ENCODE assay signal across 15 cellular contexts in genomic region chr16:11394593-11394960, GRCh38. TPM values are rescaled to one million over a fixed set of nuclear protein-coding genes. Genes with fewer than 3 reads are reported as not detected.
DNase-seq lines count a peak whose midpoint lies in the region; ATAC-seq and TF ChIP-seq lines count a peak whose summit lies in the region.
"Had no signal": no experiment of that assay in that cellular context is flagged by ENCODE, and none has a peak within 500 bp of the region (broad histone marks: within the 10 kb centered on the region; RNA-seq: fewer than 3 reads in every experiment).

No MANE protein-coding gene starts in this region.

- H3K9me3 Mint-ChIP-seq in natural killer cell treated with Interleukin-12 subunit alpha and Interleukin-12 subunit beta and Interleukin-15 and Interleukin-18, amount 100 ng/mL, for 72 hours = no peaks in the 10 kb centered on the region
- H3K9me3 Mint-ChIP-seq: CD8-positive, alpha-beta memory T cell; H9 had no signal

- no peaks in the 10 kb centered on the region for H3K27me3 ChIP-seq in lower lobe of right lung (ENCODE audit: low read depth)
- H3K27me3 ChIP-seq in spleen (replicated peaks in 1 of 7) = no peaks in the 10 kb centered on the region

- CTCF ChIA-PET in RWPE1 (lab: Yijun Ruan, JAX) = interaction anchor here (0.6 to 2.4 kb wide), 3 partner anchors 60 to 430 kb away, joined by 3 to 19 read pairs (median 4); no protein-coding TSS in a partner anchor

- no peaks in the 10 kb centered on the region for H3K36me3 Mint-ChIP-seq in natural killer cell treated with Interleukin-12 subunit alpha and Interleukin-12 subunit beta and Interleukin-15 and Interleukin-18, amount 100 ng/mL, for 72 hours
- H3K36me3 Mint-ChIP-seq: CD8-positive, alpha-beta memory T cell had no signal

- intact Hi-C loops in Right ventricle myocardium superior (cut with DNase I) (loop anchor here (10.0 kb wide), 3 partner anchors 250 to 670 kb away; no protein-coding TSS in a partner anchor), Right ventricle myocardium inferior (cut with DNase I) (no loop called here), lower lobe of right lung (cut with DNase I) (no loop called here), spleen (cut with DNase I; ENCODE audit: low total_unique reads) (no loop called here)

- TF ChIP-seq CTCF in RWPE1 (conservative IDR thresholded peaks at IDR 0.05; ENCODE audit: low read depth) (no peak), lower lobe of right lung (IDR thresholded peaks at IDR 0.05) (no peak), spleen (IDR thresholded peaks at IDR 0.05 in 8 of 11, conservative IDR thresholded peaks at IDR 0.05 in 3 of 11) (no peak), coronary artery (IDR thresholded peaks at IDR 0.05) (no peak)

- H3K4me1 Mint-ChIP-seq in natural killer cell treated with Interleukin-12 subunit alpha and Interleukin-12 subunit beta and Interleukin-15 and Interleukin-18, amount 100 ng/mL, for 72 hours (ENCODE audit: low read depth in 2 of 2) = no peaks in the 10 kb centered on the region

- no peak for TF ChIP-seq POLR2A in spleen (IDR thresholded peaks at IDR 0.05)

- no peak overlapping the region for H3K4me3 ChIP-seq in lower lobe of right lung
- H3K4me3 ChIP-seq in spleen = no peak overlapping the region
- H3K4me3 ChIP-seq in coronary artery = no peak overlapping the region

- H3K4me3 Mint-ChIP-seq in natural killer cell treated with Interleukin-12 subunit alpha and Interleukin-12 subunit beta and Interleukin-15 and Interleukin-18, amount 100 ng/mL, for 72 hours = no peak overlapping the region
- H3K4me3 Mint-ChIP-seq: CD8-positive, alpha-beta memory T cell; H9 had no signal

- no peaks in the 10 kb centered on the region for H3K27me3 Mint-ChIP-seq in natural killer cell treated with Interleukin-12 subunit alpha and Interleukin-12 subunit beta and Interleukin-15 and Interleukin-18, amount 100 ng/mL, for 72 hours
- H3K27me3 Mint-ChIP-seq: CD8-positive, alpha-beta memory T cell had no signal

- H3K36me3 ChIP-seq in lower lobe of right lung = no peaks in the 10 kb centered on the region
- H3K36me3 ChIP-seq in spleen = no peaks in the 10 kb centered on the region

- no peak for ATAC-seq in Right ventricle myocardium superior (ENCODE audit: poor library complexity)
- no peak for ATAC-seq in Right ventricle myocardium inferior
- ATAC-seq in lower lobe of right lung = no peak
- no peak for ATAC-seq in natural killer cell treated with Interleukin-12 subunit alpha and Interleukin-12 subunit beta and Interleukin-15 and Interleukin-18, amount 100 ng/mL, for 72 hours

- WGBS in spleen, 5 donors = 69 to 83% (median 81%) methylated on average over 3 of the region's 3 CpGs

- H3K27ac ChIP-seq in RWPE1 (peak overlapping the region; percentile 31), lower lobe of right lung (no peak overlapping the region), spleen (no peak overlapping the region), coronary artery (no peak overlapping the region)
- H3K27ac ChIP-seq: 22Rv1 had no signal

- peak; percentile 8 for DNase-seq in Right ventricle myocardium superior
- DNase-seq in Right ventricle myocardium inferior (ENCODE audit: missing footprints) = no peak
- DNase-seq in RWPE1 (ENCODE audit: low spot score) = no peak
- peak; percentile 24 for DNase-seq in lower lobe of right lung
- DNase-seq in spleen = peak; percentile 10
- no peak for DNase-seq in natural killer cell treated with Interleukin-12 subunit alpha and Interleukin-12 subunit beta and Interleukin-15 and Interleukin-18, amount 100 ng/mL, for 72 hours (ENCODE audit: low spot score)
- DNase-seq in NAMALWA (ENCODE audit: low spot score) = no peak
- DNase-seq in coronary artery (ENCODE audit: low spot score) = no peak
- DNase-seq: Caco-2, DND-41, GDM1, GOT3, H9 had no signal

- H3K9me3 ChIP-seq in lower lobe of right lung (no peaks in the 10 kb centered on the region), spleen (no peaks in the 10 kb centered on the region)
- H3K9me3 ChIP-seq: Caco-2 had no signal

- no peaks in the 10 kb centered on the region for H3K4me1 ChIP-seq in lower lobe of right lung
- peaks cover 0 to 11% (median 5%) of the 10 kb centered on the region in 6 donors for H3K4me1 ChIP-seq in spleen
- H3K4me1 ChIP-seq: Caco-2 had no signal

- POLR2A ChIA-PET in RWPE1 (lab: Yijun Ruan, JAX; ENCODE audit: low non-redundant PET) = no interaction called here

- H3K27ac Mint-ChIP-seq in natural killer cell treated with Interleukin-12 subunit alpha and Interleukin-12 subunit beta and Interleukin-15 and Interleukin-18, amount 100 ng/mL, for 72 hours = no peak overlapping the region
- H3K27ac Mint-ChIP-seq: CD8-positive, alpha-beta memory T cell; H9 had no signal

RNA-seq across cellular contexts. Expression of gene RMI2, which starts 49.3 kb away (rescaled TPM):
- 0.48 TPM for total RNA-seq in Right ventricle myocardium superior
- 0.76 TPM for total RNA-seq in Right ventricle myocardium inferior
- 1.7 TPM for total RNA-seq in lower lobe of right lung
- 1 to 10 TPM; 2.4 to 5.7 (median 3.7) TPM for total RNA-seq in spleen
- polyA plus RNA-seq in spleen = 10 to 100 TPM in 1 of 3 donors, 1 to 10 TPM in 2; 4.4 to 23.6 (median 5.8) TPM
- 10 to 100 TPM; 11.6 to 15.2 TPM for total RNA-seq in natural killer cell treated with Interleukin-12 subunit alpha and Interleukin-12 subunit beta and Interleukin-15 and Interleukin-18, amount 100 ng/mL, for 72 hours

Comparison
In these comparisons a context has a peak if more than half of its experiments do, and no peak if none do; other contexts are left out.
1. DNase-seq: peak in Right ventricle myocardium superior (single experiment), lower lobe of right lung (single experiment) and spleen (single experiment); none in Right ventricle myocardium inferior (single experiment), RWPE1 (single experiment), natural killer cell treated with Interleukin-12 subunit alpha and Interleukin-12 subunit beta and Interleukin-15 and Interleukin-18, amount 100 ng/mL, for 72 hours (single experiment), NAMALWA (single experiment) and coronary artery (single experiment).